Comparison of ENCODE assay signal across 20 cellular contexts in genomic region chr20:37218431-37218830, GRCh38. TPM values are rescaled to one million over a fixed set of nuclear protein-coding genes. Genes with fewer than 3 reads are reported as not detected.
DNase-seq lines count a peak whose midpoint lies in the region; ATAC-seq and TF ChIP-seq lines count a peak whose summit lies in the region.
"Had no signal": no experiment of that assay in that cellular context is flagged by ENCODE, and none has a peak within 500 bp of the region (broad histone marks: within the 10 kb centered on the region; RNA-seq: fewer than 3 reads in every experiment).

No MANE protein-coding gene starts in this region.

- no peak overlapping the region for H3K9ac ChIP-seq in trophoblast cell (ENCODE audit: low read length)

- H2BK120ac ChIP-seq in trophoblast cell (ENCODE audit: insufficient read depth, low read length, poor library complexity) = no peak overlapping the region

- H3K27me3 ChIP-seq in trophoblast cell (ENCODE audit: insufficient read depth, low read length) = no peaks in the 10 kb centered on the region

- H2BK5ac ChIP-seq in trophoblast cell (ENCODE audit: low read depth, low read length, poor library complexity) = no peak overlapping the region

- TF ChIP-seq CTCF in choroid plexus epithelial cell (conservative IDR thresholded peaks at IDR 0.05; ENCODE audit: low read depth, low read length) = no peak
- TF ChIP-seq CTCF in WTC11 (IDR thresholded peaks at IDR 0.05) = no peak

- H3K27ac ChIP-seq in trophoblast cell (ENCODE audit: low read depth, low read length) = no peak overlapping the region
- H3K27ac ChIP-seq: A549 had no signal

- no peak overlapping the region for H3K4ac ChIP-seq in trophoblast cell (ENCODE audit: low read depth, low read length)

- peaks cover 14 to 26% of the 10 kb centered on the region in 2 experiments for H3K36me3 ChIP-seq in trophoblast cell (ENCODE audit: control insufficient read depth in 1 of 2, insufficient read depth in 2 of 2, low read length in 2 of 2)

- no peak overlapping the region for H3K27ac Mint-ChIP-seq in WTC11
- H3K27ac Mint-ChIP-seq: CD8-positive, alpha-beta T cell; IgD-negative memory B cell had no signal

- POLR2A ChIA-PET in WTC11 (lab: Charles Lee) = no interaction called here

- ATAC-seq in HG03457 (IDR thresholded peaks at IDR 0.05; ENCODE audit: unreplicated experiment) (no peak), WTC11 (no peak), GM19455 (IDR thresholded peaks at IDR 0.05; ENCODE audit: unreplicated experiment) (no peak)
- ATAC-seq: A549; CD8-positive, alpha-beta T cell; HCT116 had no signal

- no peak overlapping the region for H3K14ac ChIP-seq in trophoblast cell (ENCODE audit: low read length)

- no peak overlapping the region for H2AFZ ChIP-seq in trophoblast cell (ENCODE audit: insufficient read depth, low read length, poor library complexity)

- no peak overlapping the region for H2BK12ac ChIP-seq in trophoblast cell (ENCODE audit: low read length)

- peak overlapping the region; percentile 31 for H3K18ac ChIP-seq in trophoblast cell (ENCODE audit: low read length)

- H3K79me2 ChIP-seq in trophoblast cell (ENCODE audit: control insufficient read depth, insufficient read depth, low read length, poor library complexity) = no peaks in the 10 kb centered on the region

- H4K12ac ChIP-seq in trophoblast cell (ENCODE audit: low read depth, low read length) = no peak overlapping the region

- CTCF ChIA-PET in WTC11 (lab: Charles Lee) = no interaction called here

- no peak overlapping the region for H4K8ac ChIP-seq in trophoblast cell (ENCODE audit: low read depth, low read length)

- peak; percentile 9 for DNase-seq in EH (ENCODE audit: low read depth)
- DNase-seq in MV-4-11 (lab: John Stamatoyannopoulos, UW) = peak; percentile 74
- DNase-seq in choroid plexus epithelial cell (ENCODE audit: low read depth) = peak; percentile 44
- no peak for DNase-seq in trophoblast cell
- DNase-seq in HUDEP-2 (lab: John Stamatoyannopoulos, UW; ENCODE audit: unreplicated experiment in 76 of 76) = no peak
- no peak for DNase-seq in WTC11 (ENCODE audit: low spot score)
- DNase-seq: CD8-positive, alpha-beta T cell; COR-L47; DMS153; DMS79 treated with DMSO at 0.1 percent for 48 hours; GDM1 had no signal

- no peak overlapping the region for H3K23ac ChIP-seq in trophoblast cell (ENCODE audit: low read length)

- H3K9me3 Mint-ChIP-seq in WTC11 = no peaks in the 10 kb centered on the region
- H3K9me3 Mint-ChIP-seq: CD14-positive monocyte; CD8-positive, alpha-beta T cell; IgD-negative memory B cell had no signal

- H3K4me2 ChIP-seq in trophoblast cell (ENCODE audit: low read length) = no peak overlapping the region
- H3K4me2 ChIP-seq: A549 had no signal

- peaks cover 54% of the 10 kb centered on the region for H3K36me3 Mint-ChIP-seq in WTC11

- H3K4me1 Mint-ChIP-seq in WTC11 = peaks cover 22% of the 10 kb centered on the region

- no peak overlapping the region for H4K91ac ChIP-seq in trophoblast cell (ENCODE audit: low read depth, low read length)

- no peaks in the 10 kb centered on the region for H3K79me1 ChIP-seq in trophoblast cell (ENCODE audit: low read length)

- H3K9me3 ChIP-seq in trophoblast cell (ENCODE audit: insufficient read depth, low read depth, low read length) = no peaks in the 10 kb centered on the region
- H3K9me3 ChIP-seq: A549 had no signal

- H2AK5ac ChIP-seq in trophoblast cell (ENCODE audit: low read length) = no peak overlapping the region

- whole genome bisulfite sequencing in trophoblast cell (ENCODE audit: extremely low coverage, insufficient coverage, insufficient read length) = no CpG with 5 or more reads among the region's 5 CpGs

- H3K4me3 ChIP-seq in choroid plexus epithelial cell (ENCODE audit: low read depth, low read length) = no peak overlapping the region
- no peak overlapping the region for H3K4me3 ChIP-seq in trophoblast cell (ENCODE audit: low read depth, low read length)
- H3K4me3 ChIP-seq: A549 had no signal

- H3K4me3 Mint-ChIP-seq in WTC11 = no peak overlapping the region
- H3K4me3 Mint-ChIP-seq: CD14-positive monocyte; CD8-positive, alpha-beta T cell had no signal

- H3K4me1 ChIP-seq in trophoblast cell (ENCODE audit: control insufficient read depth in 1 of 2, insufficient read depth in 2 of 2, low read length in 2 of 2) = no peaks in the 10 kb centered on the region
- H3K4me1 ChIP-seq: A549 had no signal

- H3K27me3 Mint-ChIP-seq in WTC11 (ENCODE audit: low read depth) = no peaks in the 10 kb centered on the region
- H3K27me3 Mint-ChIP-seq: IgD-negative memory B cell had no signal

TF ChIP-seq in WTC11, 78 proteins besides CTCF, POLR2A, EP300 and RAD21 (continues in another document):
- TF ChIP-seq MAX (CRISPR knock-in tag; IDR thresholded peaks at IDR 0.05) (no peak), ZNF317 (CRISPR knock-in tag; IDR thresholded peaks at IDR 0.05; ENCODE audit: borderline replicate concordance, low read depth) (no peak), USF1 (CRISPR knock-in tag; IDR thresholded peaks at IDR 0.05) (no peak), PRRX2 (CRISPR knock-in tag; IDR thresholded peaks at IDR 0.05) (no peak), FOXJ3 (CRISPR knock-in tag; IDR thresholded peaks at IDR 0.05; ENCODE audit: borderline replicate concordance) (no peak), ARID4B (CRISPR knock-in tag; IDR thresholded peaks at IDR 0.05; ENCODE audit: borderline replicate concordance) (no peak), ATF3 (CRISPR knock-in tag; conservative IDR thresholded peaks at IDR 0.05) (no peak), MLX (CRISPR knock-in tag; IDR thresholded peaks at IDR 0.05) (no peak)

RNA-seq across cellular contexts. Expression of gene MROH8, which starts 39.1 kb away (rescaled TPM):
- 1.0 and 1.5 TPM in 2 replicates for polyA plus RNA-seq in trophoblast cell (2013)
- total RNA-seq in WTC11 (2021) = 0.50 to 0.92 TPM (median 0.89 TPM) in 3 replicates
- total RNA-seq: HT-29 had no signal

RNA-seq across cellular contexts. Expression of gene RPN2, which starts 39.3 kb away (rescaled TPM):
- polyA plus RNA-seq in trophoblast cell (2013) = 353 and 385 TPM in 2 replicates
- 205 to 233 TPM (median 227 TPM) in 3 replicates for total RNA-seq in WTC11 (2021)

RNA-seq across cellular contexts. Expression of gene GHRH, which starts 43.2 kb away (rescaled TPM):
- polyA plus RNA-seq in trophoblast cell (2013) = 0.11 and 0.19 TPM in 2 replicates
- 0.74 TPM in 1 of 3 replicates, not detected in the others for total RNA-seq in WTC11 (2021)
- total RNA-seq: CD8-positive, alpha-beta T cell; HT-29 had no signal
- polyA plus RNA-seq: A549, AG04450, BJ, CD14-positive monocyte, IgD-negative memory B cell had no signal

Comparison
In these comparisons a context has a peak if more than half of its experiments do, and no peak if none do; other contexts are left out.
1. DNase-seq: peak in EH (single experiment), MV-4-11 (single experiment) and choroid plexus epithelial cell (single experiment); none in trophoblast cell (0 of 2), HUDEP-2 (0 of 76) and WTC11 (single experiment).